18 cellular contexts compared by ENCODE assay signal in genomic region chr17:74970395-74970794, GRCh38. TPM values are rescaled to one million over a fixed set of nuclear protein-coding genes. Genes with fewer than 3 reads are reported as not detected.
DNase-seq lines count a peak whose midpoint lies in the region; ATAC-seq, FAIRE-seq and TF ChIP-seq lines count a peak whose summit lies in the region.
"Had no signal": no experiment of that assay in that cellular context is flagged by ENCODE, and none has a peak within 500 bp of the region (broad histone marks: within the 10 kb centered on the region; RNA-seq: fewer than 3 reads in every experiment).

No MANE protein-coding gene starts in this region.

- WGBS in pancreas, 2 donors: 50 to 52% methylated on average over 3 of the region's 3 CpGs

- H3K9me3 Mint-ChIP-seq in Caco-2 (ENCODE audit: unreplicated experiment): no peaks in the 10 kb centered on the region
- H3K9me3 Mint-ChIP-seq in central memory CD8-positive, alpha-beta T cell: no peaks in the 10 kb centered on the region
- H3K9me3 Mint-ChIP-seq in immature natural killer cell: no peaks in the 10 kb centered on the region

- H3K27me3 ChIP-seq in Caco-2 (replicated peaks; ENCODE audit: control insufficient read depth, insufficient read depth, low read length) (no peaks in the 10 kb centered on the region), pancreas (no peaks in the 10 kb centered on the region), HAP-1 (ENCODE audit: low read depth) (no peaks in the 10 kb centered on the region)

- CTCF ChIA-PET in Caco-2 (lab: Charles Lee): interaction anchor here (4.7 kb wide), 1 partner anchor 9 kb away, joined by 61 read pairs; no protein-coding TSS in a partner anchor

- TF ChIP-seq CTCF in Caco-2 (IDR thresholded peaks at IDR 0.05; ENCODE audit: insufficient read depth in 1 of 2, low read depth in 1 of 2, low read length in 1 of 2, severe bottlenecking in 1 of 2, unreplicated experiment in 1 of 2): no peak
- no peak for TF ChIP-seq CTCF in pancreas (IDR thresholded peaks at IDR 0.05)

- H3K4me1 ChIP-seq in Caco-2: peaks cover 36% of the 10 kb centered on the region
- H3K4me1 ChIP-seq in pancreas: peaks cover 11 to 28% (median 20%) of the 10 kb centered on the region in 3 donors
- H3K4me1 ChIP-seq in HAP-1: peaks cover 12% of the 10 kb centered on the region

- H3K4me1 Mint-ChIP-seq in Caco-2 (ENCODE audit: low read depth, unreplicated experiment) (peaks cover 28% of the 10 kb centered on the region), immature natural killer cell (peaks cover 4 to 6% of the 10 kb centered on the region in 2 donors)
- H3K4me1 Mint-ChIP-seq in central memory CD8-positive, alpha-beta T cell: peaks cover 7% of the 10 kb centered on the region

- FAIRE-seq in pancreas (lab: Jason Lieb, UNC): no peak

- POLR2A ChIA-PET in Caco-2 (lab: Charles Lee): no interaction called here

- H3K36me3 ChIP-seq in Caco-2 (ENCODE audit: control insufficient read depth, insufficient read depth, low read length) (no peaks in the 10 kb centered on the region), pancreas (no peaks in the 10 kb centered on the region), HAP-1 (replicated peaks) (no peaks in the 10 kb centered on the region)
- H3K36me3 ChIP-seq: esophagus squamous epithelium had no signal

- no peaks in the 10 kb centered on the region for H3K9me3 ChIP-seq in Caco-2
- no peaks in the 10 kb centered on the region for H3K9me3 ChIP-seq in pancreas
- H3K9me3 ChIP-seq in HAP-1: no peaks in the 10 kb centered on the region
- H3K9me3 ChIP-seq: esophagus squamous epithelium had no signal

- H3K27ac Mint-ChIP-seq in Caco-2 (ENCODE audit: unreplicated experiment) (no peak overlapping the region), immature natural killer cell (no peak overlapping the region)
- H3K27ac Mint-ChIP-seq in central memory CD8-positive, alpha-beta T cell (ENCODE audit: low read depth): no peak overlapping the region

- no peak for DNase-seq in Caco-2
- no peak for DNase-seq in central memory CD8-positive, alpha-beta T cell (ENCODE audit: low spot score in 2 of 2)
- DNase-seq in immature natural killer cell: no peak
- DNase-seq in pancreas: no peak
- no peak for DNase-seq in NCI-H82 treated with DMSO at 0.1 percent for 48 hours (lab: John Stamatoyannopoulos, UW; ENCODE audit: unreplicated experiment)
- no peak for DNase-seq in posterior vena cava (ENCODE audit: low spot score)
- DNase-seq in HAP-1 (ENCODE audit: low spot score in 2 of 2): no peak
- DNase-seq: central memory CD4-positive, alpha-beta T cell; esophagus squamous epithelium; stimulated activated CD4-positive, alpha-beta T cell treated with anti-CD3 and anti-CD28 coated beads, Interleukin-1b, Interleukin-23, amount 100 ng/mL, for 48 hours; stimulated activated CD8-positive, alpha-beta memory T cell treated with anti-CD3 and anti-CD28 coated beads, Interleukin-4, amount 100 ng/mL, for 48 hours had no signal

- intact Hi-C loops in Caco-2 (cut with micrococcal nuclease; ENCODE audit: unreplicated experiment): no loop called here
- intact Hi-C loops in pancreas (cut with DNase I): no loop called here
- intact Hi-C loops in posterior vena cava (cut with DNase I): no loop called here

- in situ Hi-C loops in HAP-1 (cut with MboI; ENCODE audit: low sequenced_read_pairs): no loop called here

- H3K27ac ChIP-seq in pancreas: peak overlapping the region in 1 of 4 donors; percentile 85
- H3K27ac ChIP-seq: SK-N-MC had no signal

- H3K27me3 Mint-ChIP-seq in Caco-2 (ENCODE audit: insufficient read depth, unreplicated experiment) (no peaks in the 10 kb centered on the region), immature natural killer cell (ENCODE audit: low read depth in 3 of 3) (peaks cover 8 to 17% (median 12%) of the 10 kb centered on the region in 3 donors)
- H3K27me3 Mint-ChIP-seq in central memory CD8-positive, alpha-beta T cell: peaks cover 21% of the 10 kb centered on the region

- H3K36me3 Mint-ChIP-seq in Caco-2 (ENCODE audit: insufficient read depth, unreplicated experiment) (peaks cover 6% of the 10 kb centered on the region), immature natural killer cell (no peaks in the 10 kb centered on the region)
- peaks cover 4% of the 10 kb centered on the region for H3K36me3 Mint-ChIP-seq in central memory CD8-positive, alpha-beta T cell (ENCODE audit: insufficient read depth)

- ATAC-seq in central memory CD8-positive, alpha-beta T cell (replicated peaks; ENCODE audit: extremely low read depth, poor library complexity, severe bottlenecking): no peak
- ATAC-seq in pancreas (no peak), HG02938 (IDR thresholded peaks at IDR 0.05; ENCODE audit: unreplicated experiment) (no peak)

- peak overlapping the region; percentile 84 for H3K4me3 Mint-ChIP-seq in Caco-2 (ENCODE audit: unreplicated experiment)
- peak overlapping the region; percentile 25 for H3K4me3 Mint-ChIP-seq in central memory CD8-positive, alpha-beta T cell
- peak overlapping the region in 3 of 5 donors; percentile 26 to 63 (median 35) for H3K4me3 Mint-ChIP-seq in immature natural killer cell

- H3K4me3 ChIP-seq in Caco-2 (ENCODE audit: low read depth, low read length) (no peak overlapping the region), pancreas (peak overlapping the region in 3 of 4 donors; percentile 81 to 95 (median 90)), HAP-1 (no peak overlapping the region)
- H3K4me3 ChIP-seq: SK-N-MC had no signal

- no TSS peak for BruUV-seq in Caco-2 (replicated peaks; lab: Mats Ljungman, UMichigan)

RNA-seq across cellular contexts. Expression of gene HID1, which starts 2.2 kb away (rescaled TPM):
- 29.8 and 30.4 TPM in 2 replicates for total RNA-seq in Caco-2 (2022)
- polyA plus RNA-seq in immature natural killer cell: under 1 TPM in 2 of 3 donors, not detected in 1; 0.34 to 0.94 TPM
- total RNA-seq in pancreas: 100 to 1,000 TPM in 5 of 6 donors, 10 to 100 TPM in 1; 76.7 to 145 (median 117) TPM
- polyA plus RNA-seq in pancreas: 100 to 1,000 TPM; 217 to 262 TPM
- total RNA-seq in posterior vena cava: 10 to 100 TPM; 11.7 to 13.0 TPM

RNA-seq across cellular contexts. Expression of gene CDR2L, which starts 17.0 kb away (rescaled TPM):
- total RNA-seq in Caco-2 (2022) (30.9 and 31.6 TPM in 2 replicates), pancreas (10 to 100 TPM in 1 of 6 donors, 1 to 10 TPM in 5; 2.3 to 11.2 (median 3.4) TPM), posterior vena cava (10 to 100 TPM; 17.4 to 26.0 TPM)
- polyA plus RNA-seq in immature natural killer cell (not detected), pancreas (1 to 10 TPM; 4.6 to 5.7 TPM)

RNA-seq across cellular contexts. Expression of gene OTOP3, which starts 34.7 kb away (rescaled TPM):
- total RNA-seq in Caco-2 (2022) (not detected in 2 replicates), pancreas (under 1 TPM; 0.15 to 0.65 (median 0.39) TPM), posterior vena cava (not detected)
- polyA plus RNA-seq in immature natural killer cell (not detected), pancreas (under 1 TPM; 0.15 to 0.35 TPM)
- total RNA-seq: activated CD8-positive, alpha-beta memory T cell treated with anti-CD3 and anti-CD28 coated beads for 36 hours; Daoy; lung microvascular endothelial cell; M059J; urinary bladder had no signal
- polyA plus RNA-seq: urinary bladder had no signal

RNA-seq across cellular contexts. Expression of gene MRPL58, which starts 42.1 kb away (rescaled TPM):
- total RNA-seq in Caco-2 (2022) (61.0 and 61.8 TPM in 2 replicates), pancreas (10 to 100 TPM; 11.7 to 22.2 (median 14.1) TPM), posterior vena cava (10 to 100 TPM; 23.3 to 23.5 TPM)
- polyA plus RNA-seq in immature natural killer cell (10 to 100 TPM; 32.4 to 52.3 (median 47.1) TPM), pancreas (10 to 100 TPM; 20.9 to 23.6 TPM)

RNA-seq across cellular contexts. Expression of gene OTOP2, which starts 46.3 kb away (rescaled TPM):
- total RNA-seq in Caco-2 (2022) (not detected in 2 replicates), pancreas (not detected), posterior vena cava (not detected)
- polyA plus RNA-seq in immature natural killer cell (not detected), pancreas (not detected)
- total RNA-seq: activated CD8-positive, alpha-beta memory T cell treated with anti-CD3 and anti-CD28 coated beads for 36 hours; Daoy; lung microvascular endothelial cell; M059J; urinary bladder had no signal
- polyA plus RNA-seq: urinary bladder had no signal

Comparison
In these comparisons a context has a peak if more than half of its experiments do, and no peak if none do; other contexts are left out.
1. H3K4me3 ChIP-seq: peak in pancreas (3 of 4); none in Caco-2 (single experiment) and HAP-1 (single experiment).
2. H3K4me3 Mint-ChIP-seq: peak in every context shown above with its lines; median percentile 84 in Caco-2; 35 in immature natural killer cell; 25 in central memory CD8-positive, alpha-beta T cell.